9 cellular contexts compared by ENCODE assay signal in genomic region chr14:84519836-84520235, GRCh38.
"Had no signal": no experiment of that assay in that cellular context is flagged by ENCODE, and none has a peak within 500 bp of the region (broad histone marks: within the 10 kb centered on the region; RNA-seq: fewer than 3 reads in every experiment).

No MANE protein-coding gene starts in this region.

- H3K4me2 ChIP-seq: GM23338 had no signal

- H3K9me3 Mint-ChIP-seq: GM23338, HFFc6 had no signal

- H3K4me3 ChIP-seq: GM23248, GM23338, HAP-1 had no signal

- H3K9ac ChIP-seq: GM23248 had no signal

- H3K4me3 Mint-ChIP-seq: GM23338, H9, HFFc6 had no signal

- H3K4me1 Mint-ChIP-seq: GM23338, H9 had no signal

- DNase-seq: GM23248, GOT3, H7, H9, HCEC 1CT, HFFc6 had no signal

- H3K4me1 ChIP-seq: HAP-1 had no signal

- H3K27ac Mint-ChIP-seq: GM23338, H9, HFFc6 had no signal

- ATAC-seq: GM23338, HCT116 had no signal

- H3K36me3 ChIP-seq: HAP-1 had no signal

- H3K27ac ChIP-seq: GM23248 had no signal
